Comparison of ENCODE assay signal across 8 cellular contexts in genomic region chr1:111615874-111616715, GRCh38. TPM values are rescaled to one million over a fixed set of nuclear protein-coding genes. Genes with fewer than 3 reads are reported as not detected.
DNase-seq lines count a peak whose midpoint lies in the region; ATAC-seq, FAIRE-seq and TF ChIP-seq lines count a peak whose summit lies in the region.

No MANE protein-coding gene starts in this region.

- no peak for TF ChIP-seq EP300 in esophagus muscularis mucosa (IDR thresholded peaks at IDR 0.05)

- TF ChIP-seq POLR2A in GM12891 (IDR thresholded peaks at IDR 0.05; ENCODE audit: low read depth, low read length) (0 out of 2 replicates have a peak, but pooled peaks have one; percentile 69), esophagus muscularis mucosa (IDR thresholded peaks at IDR 0.05; ENCODE audit: low read depth) (no peak)

- peak overlapping the region in 1 of 4 donors; percentile 13 for H3K27ac ChIP-seq in esophagus muscularis mucosa (replicated peaks in 1 of 4)
- H3K27ac ChIP-seq in caudate nucleus (ENCODE audit: low read depth, low read length): no peak overlapping the region

- H3K4me3 ChIP-seq in esophagus muscularis mucosa: no peak overlapping the region

- peak; percentile 46 for ATAC-seq in GM21737 (IDR thresholded peaks at IDR 0.05; ENCODE audit: unreplicated experiment)

- no peaks in the 10 kb centered on the region for H3K36me3 ChIP-seq in esophagus muscularis mucosa

- no peaks in the 10 kb centered on the region for H3K9me3 ChIP-seq in esophagus muscularis mucosa

- 56% methylated on average over 3 of the region's 3 CpGs for WGBS in esophagus muscularis mucosa

- FAIRE-seq in GM12891 (lab: Jason Lieb, UNC): peak; percentile 89

- no peak for TF ChIP-seq CTCF in esophagus muscularis mucosa (IDR thresholded peaks at IDR 0.05)

- H3K4me1 ChIP-seq in esophagus muscularis mucosa: peaks cover 11 to 54% (median 37%) of the 10 kb centered on the region in 4 donors

- intact Hi-C loops in esophagus muscularis mucosa (cut with DNase I): no loop called here

- H3K27me3 ChIP-seq in esophagus muscularis mucosa: no peaks in the 10 kb centered on the region

- DNase-seq in GM12891 (ENCODE audit: insufficient read length, low spot score): no peak
- peak; percentile 84 for DNase-seq in NOMO-1 treated with DMSO at 0.1 percent for 48 hours (lab: John Stamatoyannopoulos, UW; ENCODE audit: unreplicated experiment)
- peak; percentile 68 for DNase-seq in central memory CD4-positive, alpha-beta T cell
- no peak for DNase-seq in NCI-H82 (lab: John Stamatoyannopoulos, UW)
- DNase-seq in esophagus muscularis mucosa (ENCODE audit: extremely low spot score): no peak
- no peak for DNase-seq in NCI-H2171 (lab: John Stamatoyannopoulos, UW)
- DNase-seq in caudate nucleus (lab: John Stamatoyannopoulos, UW): no peak

TF ChIP-seq in GM12891, 5 proteins besides CTCF, POLR2A, EP300 and RAD21:
- TF ChIP-seq PAX5 (IDR thresholded peaks at IDR 0.05; ENCODE audit: insufficient read depth, low read length, severe bottlenecking) (no peak), POLR2AphosphoS5 (IDR thresholded peaks at IDR 0.05; ENCODE audit: low read depth, low read length) (no peak), TAF1 (IDR thresholded peaks at IDR 0.05; ENCODE audit: low read depth, low read length) (no peak), SPI1 (IDR thresholded peaks at IDR 0.05; ENCODE audit: low read depth, low read length) (peak; percentile 99), POU2F2 (IDR thresholded peaks at IDR 0.05; ENCODE audit: low read depth, low read length) (peak; percentile 47; the same call in 1 of the 2 replicates)

RNA-seq across cellular contexts. Expression of gene RAP1A, which starts 3.5 kb away (rescaled TPM):
- polyA plus RNA-seq in GM12891 (2012; ENCODE audit: low read depth, missing spikeins): 120 TPM
- 100 to 1,000 TPM; 171 to 325 (median 216) TPM for total RNA-seq in esophagus muscularis mucosa

Comparison
In these comparisons a context has a peak if more than half of its experiments do, and no peak if none do; other contexts are left out.
1. DNase-seq: peak in NOMO-1 treated with DMSO at 0.1 percent for 48 hours (single experiment) and central memory CD4-positive, alpha-beta T cell (single experiment); none in GM12891 (single experiment), NCI-H82 (single experiment), esophagus muscularis mucosa (single experiment), NCI-H2171 (single experiment) and caudate nucleus (0 of 61).